ENCODE assay signal across 6 cellular contexts in genomic region chr4:16628835-16629234, GRCh38.
A peak's percentile ranks its signal among the peaks of the same experiment; 100 is the strongest.
DNase-seq lines count a peak whose midpoint lies in the region; ATAC-seq, FAIRE-seq and TF ChIP-seq lines count a peak whose summit lies in the region.
"Not testable (repeated sequence)": the region's sequence is repeated elsewhere in the genome, so short reads cannot be mapped to it uniquely, and the experiment has no call there.

No MANE protein-coding gene starts in this region.

- H3K27ac Mint-ChIP-seq in astrocyte (ENCODE audit: unreplicated experiment): not testable (repeated sequence)

- H2AFZ ChIP-seq in ACC112 (ENCODE audit: low read length, unreplicated experiment); GM23248; PC-3 (ENCODE audit: low read length); astrocyte (ENCODE audit: low read depth, low read length); fibroblast of lung (ENCODE audit: low read length); osteoblast (ENCODE audit: low read length): not testable (repeated sequence)

- H3K36me3 ChIP-seq in ACC112 (ENCODE audit: insufficient read depth, low read length); GM23248 (ENCODE audit: low read depth); PC-3 (ENCODE audit: low read depth, low read length); astrocyte (ENCODE audit: insufficient read depth, low read length); fibroblast of lung (ENCODE audit: control insufficient read depth, insufficient read depth, low read length); osteoblast (ENCODE audit: insufficient read depth, low read length): not testable (repeated sequence)

- peaks cover 19% of the 10 kb centered on the region for H3F3A ChIP-seq in GM23248 (ENCODE audit: insufficient read depth)
- not testable (repeated sequence) for H3F3A ChIP-seq in PC-3 (ENCODE audit: low read length, unreplicated experiment)

- not testable (repeated sequence) for H3K9me3 Mint-ChIP-seq in astrocyte (ENCODE audit: unreplicated experiment)

- peak overlapping the region; percentile 89 for H3K27ac ChIP-seq in ACC112 (ENCODE audit: low read depth, low read length)
- peak overlapping the region; percentile 95 for H3K27ac ChIP-seq in GM23248
- H3K27ac ChIP-seq in PC-3 (ENCODE audit: low read length): 0 out of 2 replicates have a peak overlapping the region, but pooled peaks have one; percentile 84
- peak overlapping the region; percentile 96 for H3K27ac ChIP-seq in astrocyte (ENCODE audit: low read depth, low read length)
- peak overlapping the region; percentile 79 for H3K27ac ChIP-seq in fibroblast of lung (ENCODE audit: insufficient read depth, low read length)
- H3K27ac ChIP-seq in osteoblast (ENCODE audit: low read depth, low read length): peak overlapping the region; percentile 98

- not testable (repeated sequence) for H3K4me2 ChIP-seq in GM23248 (ENCODE audit: unreplicated experiment); PC-3 (ENCODE audit: low read length); astrocyte (ENCODE audit: low read length); fibroblast of lung (ENCODE audit: extremely low read depth, insufficient read depth, low read length); osteoblast (ENCODE audit: insufficient read depth, low read length)

- H3K4me1 ChIP-seq in ACC112 (ENCODE audit: control insufficient read depth, insufficient read depth, low read length, unreplicated experiment): peaks cover 27% of the 10 kb centered on the region
- peaks cover 28% of the 10 kb centered on the region for H3K4me1 ChIP-seq in GM23248 (ENCODE audit: insufficient read depth)
- peaks cover 25% of the 10 kb centered on the region for H3K4me1 ChIP-seq in PC-3 (ENCODE audit: insufficient read depth, low read length)
- peaks cover 25% of the 10 kb centered on the region for H3K4me1 ChIP-seq in astrocyte (ENCODE audit: insufficient read depth, low read length)
- H3K4me1 ChIP-seq in fibroblast of lung (ENCODE audit: control insufficient read depth, extremely low read depth, insufficient read depth, low read length): not testable (repeated sequence)
- peaks cover 30% of the 10 kb centered on the region for H3K4me1 ChIP-seq in osteoblast (ENCODE audit: insufficient read depth, low read length)

- not testable (repeated sequence) for H4K20me1 ChIP-seq in GM23248 (ENCODE audit: insufficient read depth); PC-3 (ENCODE audit: low read length); astrocyte (ENCODE audit: insufficient read depth, low read length); fibroblast of lung (ENCODE audit: control insufficient read depth, extremely low read depth, insufficient read depth, low read length); osteoblast (ENCODE audit: insufficient read depth, low read length)

- 95 to 100% methylated on average over 4 of the region's 4 CpGs for WGBS in GM23248 (ENCODE audit: low coverage in 1 of 2, low lambda C conversion rate in 2 of 2, missing lambda C conversion rate in 2 of 2), 2 experiments

- in situ Hi-C loops in GM23248 (cut with MboI): not testable (repeated sequence)

- not testable (repeated sequence) for H3K79me2 ChIP-seq in ACC112 (ENCODE audit: control insufficient read depth, insufficient read depth, low read length, unreplicated experiment); PC-3 (ENCODE audit: low read length); astrocyte (ENCODE audit: insufficient read depth, low read length); fibroblast of lung (ENCODE audit: control insufficient read depth, insufficient read depth, low read length); osteoblast (ENCODE audit: insufficient read depth, low read length)
- peaks cover 38% of the 10 kb centered on the region for H3K79me2 ChIP-seq in GM23248 (ENCODE audit: insufficient read depth)

- H3K4me1 Mint-ChIP-seq in astrocyte (ENCODE audit: low read depth, unreplicated experiment): peaks cover 14% of the 10 kb centered on the region

- not testable (repeated sequence) for H3K9me3 ChIP-seq in GM23248 (ENCODE audit: low read depth); PC-3 (ENCODE audit: low read length); astrocyte (ENCODE audit: insufficient read depth, low read depth, low read length); fibroblast of lung (ENCODE audit: control insufficient read depth, insufficient read depth, low read depth, low read length); osteoblast (ENCODE audit: low read depth, low read length)

- not testable (repeated sequence) for H3K4me3 Mint-ChIP-seq in astrocyte (ENCODE audit: unreplicated experiment)

- intact Hi-C loops in PC-3 (cut with micrococcal nuclease): not testable (repeated sequence)

- not testable (repeated sequence) for H3K9me2 ChIP-seq in GM23248 (ENCODE audit: insufficient read depth); PC-3 (replicated peaks; ENCODE audit: low read length)

- BruUV-seq in PC-3 (replicated peaks; lab: Mats Ljungman, UMichigan): not testable (repeated sequence)

- ATAC-seq in PC-3: not testable (repeated sequence)

- not testable (repeated sequence) for H3K36me3 Mint-ChIP-seq in astrocyte (ENCODE audit: low read depth, unreplicated experiment)

- POLR2A ChIA-PET in PC-3 (lab: Charles Lee; ENCODE audit: unreplicated experiment): not testable (repeated sequence)

- H3K4me3 ChIP-seq in ACC112 (ENCODE audit: low read depth, low read length): peak overlapping the region; percentile 45; the same call in 1 of the 2 replicates
- H3K4me3 ChIP-seq in GM23248; PC-3 (ENCODE audit: low read length); astrocyte (ENCODE audit: insufficient read depth, low read depth, low read length); fibroblast of lung (replicated peaks in 1 of 4; ENCODE audit: control extremely low read depth in 1 of 4, insufficient read depth in 1 of 4, low read depth in 3 of 4, low read length in 4 of 4); osteoblast (ENCODE audit: insufficient read depth, low read length): not testable (repeated sequence)

- FAIRE-seq in astrocyte (lab: Jason Lieb, UNC): not testable (repeated sequence)

- H3K27me3 ChIP-seq in ACC112 (ENCODE audit: insufficient read depth, low read length); GM23248 (replicated peaks; ENCODE audit: insufficient read depth); PC-3 (ENCODE audit: low read length); astrocyte (ENCODE audit: insufficient read depth, low read length); fibroblast of lung (ENCODE audit: control insufficient read depth, insufficient read depth, low read length); osteoblast (ENCODE audit: insufficient read depth, low read length): not testable (repeated sequence)

- CTCF ChIA-PET in PC-3 (lab: Charles Lee): not testable (repeated sequence)

- H3K27me3 Mint-ChIP-seq in astrocyte (ENCODE audit: low read depth, unreplicated experiment): not testable (repeated sequence)

- not testable (repeated sequence) for TF ChIP-seq CTCF in PC-3 (conservative IDR thresholded peaks at IDR 0.05; ENCODE audit: low read depth, low read length); astrocyte (IDR thresholded peaks at IDR 0.05; ENCODE audit: insufficient read depth, low read depth, low read length); fibroblast of lung (conservative IDR thresholded peaks at IDR 0.05 in 1 of 2, IDR thresholded peaks at IDR 0.05 in 1 of 2; ENCODE audit: low read depth in 1 of 2, low read length in 2 of 2); osteoblast (IDR thresholded peaks at IDR 0.05; ENCODE audit: extremely low read depth, low read depth, low read length)

- H3K9ac ChIP-seq in GM23248; PC-3 (ENCODE audit: low read length); fibroblast of lung (ENCODE audit: insufficient read depth, low read length): not testable (repeated sequence)
- peak overlapping the region; percentile 30 for H3K9ac ChIP-seq in astrocyte (ENCODE audit: low read length)

- not testable (repeated sequence) for DNase-seq in GM23248; PC-3; astrocyte (ENCODE audit: low read depth); fibroblast of lung (ENCODE audit: low read depth in 2 of 2); osteoblast (ENCODE audit: insufficient read length, low spot score, missing footprints)
